Comparison of ENCODE assay signal across 11 cellular contexts in the genomic region with DNA sequence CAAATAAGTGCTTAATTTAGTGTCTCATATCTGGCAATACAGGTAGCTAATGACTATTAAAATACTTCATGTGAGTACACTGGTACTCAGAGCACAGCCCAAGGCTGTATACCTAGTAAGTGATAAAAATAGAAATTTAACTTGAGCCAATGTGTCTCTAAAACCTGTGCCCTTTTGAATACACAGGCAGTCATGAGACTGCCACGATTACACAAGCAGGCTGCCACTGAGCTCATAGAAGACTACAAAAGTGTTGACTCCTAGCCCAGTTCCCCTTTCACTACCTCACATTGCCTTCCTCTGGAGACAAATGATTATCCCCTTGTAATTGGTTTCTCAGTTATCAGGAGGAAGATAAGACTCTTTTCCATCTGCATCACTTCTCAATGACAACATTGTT.
A peak's percentile ranks its signal among the peaks of the same experiment; 100 is the strongest.
DNase-seq lines count a peak whose midpoint lies in the region; ATAC-seq and TF ChIP-seq lines count a peak whose summit lies in the region.
"Had no signal": no experiment of that assay in that cellular context is flagged by ENCODE, and none has a peak within 500 bp of the region (broad histone marks: within the 10 kb centered on the region; RNA-seq: fewer than 3 reads in every experiment).

No MANE protein-coding gene starts in this region.

- TF ChIP-seq EP300 in SK-N-SH (IDR thresholded peaks at IDR 0.05; ENCODE audit: borderline replicate concordance in 1 of 2, low read depth in 1 of 2, low read length in 1 of 2), result no peak

- H3K27ac ChIP-seq in SK-N-SH (ENCODE audit: low read depth in 2 of 2, low read length in 1 of 2) (no peak overlapping the region), uterus (no peak overlapping the region)
- H3K27ac ChIP-seq: BLaER1, tibial artery had no signal

- no peaks in the 10 kb centered on the region for H3K27me3 ChIP-seq in SK-N-SH (ENCODE audit: insufficient read depth)
- no peaks in the 10 kb centered on the region for H3K27me3 ChIP-seq in uterus
- H3K27me3 ChIP-seq: BLaER1, tibial artery had no signal

- no peak overlapping the region for H3K9ac ChIP-seq in SK-N-SH
- H3K9ac ChIP-seq: BLaER1 had no signal

- TF ChIP-seq POLR2A in uterus (IDR thresholded peaks at IDR 0.05) (no peak), GM18505 (IDR thresholded peaks at IDR 0.05; ENCODE audit: borderline replicate concordance, extremely low read depth, insufficient read depth, insufficient read length) (no peak)

- in situ Hi-C loops in astrocyte of the spinal cord (cut with HindIII; ENCODE audit: low sequenced_read_pairs), result no loop called here

- POLR2A ChIA-PET in SK-N-SH (lab: Yijun Ruan, JAX), result no interaction called here

- H2AFZ ChIP-seq in SK-N-SH (ENCODE audit: low read depth), result no peak overlapping the region

- H3K79me2 ChIP-seq in SK-N-SH (ENCODE audit: insufficient read depth), result no peaks in the 10 kb centered on the region

- TF ChIP-seq CTCF in SK-N-SH (IDR thresholded peaks at IDR 0.05) (no peak), astrocyte of the spinal cord (IDR thresholded peaks at IDR 0.05; ENCODE audit: low read depth, low read length) (no peak), uterus (IDR thresholded peaks at IDR 0.05) (no peak)

- H3K9me3 ChIP-seq in SK-N-SH (no peaks in the 10 kb centered on the region), uterus (no peaks in the 10 kb centered on the region)
- H3K9me3 ChIP-seq: BLaER1, tibial artery had no signal

- H3K4me3 ChIP-seq in SK-N-SH (ENCODE audit: low read depth in 2 of 2, low read length in 1 of 2) (no peak overlapping the region), astrocyte of the spinal cord (ENCODE audit: low read depth, low read length) (no peak overlapping the region), uterus (no peak overlapping the region)
- H3K4me3 ChIP-seq: BLaER1, tibial artery had no signal

- no peaks in the 10 kb centered on the region for H4K20me1 ChIP-seq in SK-N-SH (ENCODE audit: insufficient read depth)
- H4K20me1 ChIP-seq: BLaER1 had no signal

- CTCF ChIA-PET in SK-N-SH (lab: Yijun Ruan, JAX), result interaction anchor here (0.8 to 1.3 kb wide), 2 partner anchors 8 to 494 kb away, joined by 3 read pairs; no protein-coding TSS in a partner anchor

- WGBS in SK-N-SH (ENCODE audit: low lambda C conversion rate), result 59% methylated on average over 1 of the region's 1 CpG

- H3F3A ChIP-seq in SK-N-SH (replicated peaks; ENCODE audit: insufficient read depth), result no peaks in the 10 kb centered on the region

- H3K36me3 ChIP-seq in SK-N-SH (replicated peaks in 1 of 2; ENCODE audit: control insufficient read depth in 1 of 2, insufficient read depth in 2 of 2, low read length in 1 of 2) (no peaks in the 10 kb centered on the region), uterus (no peaks in the 10 kb centered on the region)
- H3K36me3 ChIP-seq: BLaER1, tibial artery had no signal

- intact Hi-C loops in uterus (cut with DNase I; ENCODE audit: low total_unique reads), result no loop called here

- H3K4me2 ChIP-seq in SK-N-SH, result no peak overlapping the region
- H3K4me2 ChIP-seq: BLaER1 had no signal

- no peaks in the 10 kb centered on the region for H3K9me2 ChIP-seq in SK-N-SH

- no peak for DNase-seq in SK-N-SH
- DNase-seq in astrocyte of the spinal cord (ENCODE audit: low read depth, low spot score), result peak; percentile 66
- peak; percentile 88 for DNase-seq in iris pigment epithelial cell (ENCODE audit: low read depth)
- DNase-seq in uterus, result peak; percentile 18 to 20
- no peak for DNase-seq in activated effector memory CD4-positive, alpha-beta T cell treated with Interleukin-2 at 50 U/mL for 16 hours
- no peak for DNase-seq in NCI-H1436 treated with DMSO at 0.1 percent for 48 hours (lab: John Stamatoyannopoulos, UW)
- DNase-seq: left colon had no signal

- TF ChIP-seq RAD21 in SK-N-SH (IDR thresholded peaks at IDR 0.05; ENCODE audit: low read length), result no peak

- H3K4me1 ChIP-seq in SK-N-SH (ENCODE audit: control insufficient read depth in 1 of 2, insufficient read depth in 2 of 2, low read depth in 1 of 2, low read length in 1 of 2) (peaks cover 0 to 4% of the 10 kb centered on the region in 2 experiments; a peak in 3 of 4 replicates), uterus (no peaks in the 10 kb centered on the region)
- H3K4me1 ChIP-seq: BLaER1 had no signal

- ATAC-seq in SK-N-SH treated with all-trans-retinoic acid at 6 μM for 48 hours (no peak), GM18505 (IDR thresholded peaks at IDR 0.05; ENCODE audit: unreplicated experiment) (no peak)
- ATAC-seq: left colon had no signal

TF ChIP-seq in SK-N-SH treated with all-trans-retinoic acid at 6 μM for 48 hours, 23 proteins besides CTCF, POLR2A, EP300 and RAD21:
- TF ChIP-seq CSDC2 (CRISPR knock-in tag; IDR thresholded peaks at IDR 0.05) (no peak), ZFP3 (CRISPR knock-in tag; IDR thresholded peaks at IDR 0.05) (no peak), TOX (CRISPR knock-in tag; IDR thresholded peaks at IDR 0.05; ENCODE audit: borderline replicate concordance) (no peak), ISL1 (CRISPR knock-in tag; IDR thresholded peaks at IDR 0.05) (peak; percentile 58; the same call in 1 of the 2 replicates), ZNF70 (CRISPR knock-in tag; IDR thresholded peaks at IDR 0.05) (no peak), ZC3H10 (CRISPR knock-in tag; IDR thresholded peaks at IDR 0.05) (no peak), ZNF8 (CRISPR knock-in tag; IDR thresholded peaks at IDR 0.05) (no peak)
- TF ChIP-seq, protein P1, sequence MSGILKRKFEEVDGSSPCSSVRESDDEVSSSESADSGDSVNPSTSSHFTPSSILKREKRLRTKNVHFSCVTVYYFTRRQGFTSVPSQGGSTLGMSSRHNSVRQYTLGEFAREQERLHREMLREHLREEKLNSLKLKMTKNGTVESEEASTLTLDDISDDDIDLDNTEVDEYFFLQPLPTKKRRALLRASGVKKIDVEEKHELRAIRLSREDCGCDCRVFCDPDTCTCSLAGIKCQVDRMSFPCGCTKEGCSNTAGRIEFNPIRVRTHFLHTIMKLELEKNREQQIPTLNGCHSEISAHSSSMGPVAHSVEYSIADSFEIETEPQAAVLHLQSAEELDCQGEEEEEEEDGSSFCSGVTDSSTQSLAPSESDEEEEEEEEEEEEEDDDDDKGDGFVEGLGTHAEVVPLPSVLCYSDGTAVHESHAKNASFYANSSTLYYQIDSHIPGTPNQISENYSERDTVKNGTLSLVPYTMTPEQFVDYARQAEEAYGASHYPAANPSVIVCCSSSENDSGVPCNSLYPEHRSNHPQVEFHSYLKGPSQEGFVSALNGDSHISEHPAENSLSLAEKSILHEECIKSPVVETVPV (CRISPR knock-in tag; IDR thresholded peaks at IDR 0.05), result no peak

TF ChIP-seq in SK-N-SH, 30 proteins besides CTCF, POLR2A, EP300 and RAD21:
- TF ChIP-seq NFIC (IDR thresholded peaks at IDR 0.05; ENCODE audit: borderline replicate concordance), result no peak
- TF ChIP-seq ELF1 (IDR thresholded peaks at IDR 0.05), result no peak
- TF ChIP-seq GABPA (IDR thresholded peaks at IDR 0.05; ENCODE audit: low read depth), result no peak
- no peak for TF ChIP-seq TEAD4 (IDR thresholded peaks at IDR 0.05; ENCODE audit: borderline replicate concordance, insufficient read depth)

Comparison
In these comparisons a context has a peak if more than half of its experiments do, and no peak if none do; other contexts are left out.
1. DNase-seq: peak in astrocyte of the spinal cord (single experiment), iris pigment epithelial cell (single experiment) and uterus (2 of 2); none in SK-N-SH (single experiment), activated effector memory CD4-positive, alpha-beta T cell treated with Interleukin-2 at 50 U/mL for 16 hours (single experiment) and NCI-H1436 treated with DMSO at 0.1 percent for 48 hours (single experiment).